9 cellular contexts compared by ENCODE assay signal in genomic region chr22:19886605-19887250, GRCh38. TPM values are rescaled to one million over a fixed set of nuclear protein-coding genes. Genes with fewer than 3 reads are reported as not detected.
DNase-seq lines count a peak whose midpoint lies in the region; ATAC-seq and TF ChIP-seq lines count a peak whose summit lies in the region.
"Had no signal": no experiment of that assay in that cellular context is flagged by ENCODE, and none has a peak within 500 bp of the region (broad histone marks: within the 10 kb centered on the region; RNA-seq: fewer than 3 reads in every experiment).

No MANE protein-coding gene starts in this region.

- H3K9me3 Mint-ChIP-seq in endodermal cell, result no peaks in the 10 kb centered on the region
- peaks cover 1% of the 10 kb centered on the region for H3K9me3 Mint-ChIP-seq in glutamatergic neuron (ENCODE audit: unreplicated experiment)
- H3K9me3 Mint-ChIP-seq: central memory CD8-positive, alpha-beta T cell had no signal

- no peak for ATAC-seq in HG03039 (IDR thresholded peaks at IDR 0.05; ENCODE audit: unreplicated experiment)

- H3K27me3 Mint-ChIP-seq in endodermal cell (ENCODE audit: insufficient read depth), result peaks cover 15% of the 10 kb centered on the region
- H3K27me3 Mint-ChIP-seq in glutamatergic neuron (ENCODE audit: unreplicated experiment), result peaks cover 7% of the 10 kb centered on the region
- H3K27me3 Mint-ChIP-seq: central memory CD8-positive, alpha-beta T cell had no signal

- TF ChIP-seq CTCF in endodermal cell (conservative IDR thresholded peaks at IDR 0.05), result no peak
- no peak for TF ChIP-seq CTCF in glutamatergic neuron (IDR thresholded peaks at IDR 0.05; ENCODE audit: partially characterized antibody, unreplicated experiment)

- H3K4me3 ChIP-seq in endodermal cell (ENCODE audit: low read length), result no peak overlapping the region

- DNase-seq in HS-5 (ENCODE audit: low read depth) (peak; percentile 85), T-helper 1 cell (peak in 3 of 5 donors; percentile 20 to 29 (median 22)), endodermal cell (peak; percentile 39), renal cortical epithelial cell (ENCODE audit: low read depth) (peak; percentile 48), glutamatergic neuron (no peak), NCI-H446 treated with DMSO at 0.1 percent for 48 hours (lab: John Stamatoyannopoulos, UW) (no peak), iPS-NIHi11 (ENCODE audit: low spot score) (no peak)

- no peaks in the 10 kb centered on the region for H3K36me3 ChIP-seq in endodermal cell (ENCODE audit: control insufficient read depth, insufficient read depth, low read length)

- no peak overlapping the region for H3K27ac ChIP-seq in endodermal cell (ENCODE audit: low read depth, low read length)

- H3K9ac ChIP-seq in endodermal cell (ENCODE audit: extremely low read depth, low read length, poor library complexity, severe bottlenecking), result no peak overlapping the region

- 80 to 84% methylated on average over 11 to 12 of the region's 12 CpGs for WGBS in endodermal cell (ENCODE audit: insufficient coverage in 1 of 2, insufficient read length in 1 of 2), 2 experiments

- no peaks in the 10 kb centered on the region for H3K9me3 ChIP-seq in endodermal cell (ENCODE audit: control insufficient read depth, low read length)

- peaks cover 13% of the 10 kb centered on the region for H3K27me3 ChIP-seq in endodermal cell (ENCODE audit: control insufficient read depth, insufficient read depth, low read length, poor library complexity, severe bottlenecking)

- H3K36me3 Mint-ChIP-seq in endodermal cell (ENCODE audit: low read depth) (no peaks in the 10 kb centered on the region), glutamatergic neuron (ENCODE audit: unreplicated experiment) (no peaks in the 10 kb centered on the region)

- H3K4me3 Mint-ChIP-seq in endodermal cell (no peak overlapping the region), glutamatergic neuron (ENCODE audit: unreplicated experiment) (no peak overlapping the region)
- H3K4me3 Mint-ChIP-seq: central memory CD8-positive, alpha-beta T cell had no signal

- peaks cover 13% of the 10 kb centered on the region for H3K4me1 Mint-ChIP-seq in endodermal cell
- H3K4me1 Mint-ChIP-seq in glutamatergic neuron (ENCODE audit: low read depth, unreplicated experiment), result peaks cover 8% of the 10 kb centered on the region

- peaks cover 12% of the 10 kb centered on the region for H3K4me1 ChIP-seq in endodermal cell (ENCODE audit: control insufficient read depth, insufficient read depth, low read length)

- no peak overlapping the region for H3K27ac Mint-ChIP-seq in endodermal cell
- H3K27ac Mint-ChIP-seq in glutamatergic neuron (ENCODE audit: unreplicated experiment), result no peak overlapping the region

RNA-seq across cellular contexts. Expression of gene GNB1L, which starts 32.1 kb away (rescaled TPM):
- 10 to 100 TPM in 1 of 2 donors, 1 to 10 TPM in 1; 9.5 to 12.2 TPM for total RNA-seq in endodermal cell
- polyA plus RNA-seq in endodermal cell (2013, experiment 1 of 2), result 10.1 TPM
- polyA plus RNA-seq in endodermal cell (2013, experiment 2 of 2), result 7.7 TPM
- 4.9 and 7.3 TPM in 2 replicates for total RNA-seq in renal cortical epithelial cell
- 5.0 TPM for total RNA-seq in glutamatergic neuron (ENCODE audit: unreplicated experiment)

RNA-seq across cellular contexts. Expression of gene RTL10, which starts 32.1 kb away (rescaled TPM):
- total RNA-seq in endodermal cell (10 to 100 TPM; 20.6 to 22.2 TPM), renal cortical epithelial cell (6.3 and 16.9 TPM in 2 replicates), glutamatergic neuron (ENCODE audit: unreplicated experiment) (12.1 TPM)
- polyA plus RNA-seq in endodermal cell (2013, experiment 1 of 2), result 12.4 TPM
- 12.1 TPM for polyA plus RNA-seq in endodermal cell (2013, experiment 2 of 2)

RNA-seq across cellular contexts. Expression of gene COMT, which starts 54.8 kb away (rescaled TPM):
- total RNA-seq in endodermal cell, result 10 to 100 TPM; 26.6 to 27.8 TPM
- polyA plus RNA-seq in endodermal cell (2013, experiment 1 of 2), result 84.5 TPM
- polyA plus RNA-seq in endodermal cell (2013, experiment 2 of 2), result 77.3 TPM
- 246 and 480 TPM in 2 replicates for total RNA-seq in renal cortical epithelial cell
- 34.8 TPM for total RNA-seq in glutamatergic neuron (ENCODE audit: unreplicated experiment)

RNA-seq across cellular contexts. Expression of gene TXNRD2, which starts 54.9 kb away (rescaled TPM):
- 10 to 100 TPM in 1 of 2 donors, 1 to 10 TPM in 1; 7.3 to 13.6 TPM for total RNA-seq in endodermal cell
- 11.2 TPM for polyA plus RNA-seq in endodermal cell (2013, experiment 1 of 2)
- 12.2 TPM for polyA plus RNA-seq in endodermal cell (2013, experiment 2 of 2)
- total RNA-seq in renal cortical epithelial cell, result 15.0 and 22.6 TPM in 2 replicates
- total RNA-seq in glutamatergic neuron (ENCODE audit: unreplicated experiment), result 6.4 TPM

Comparison
In these comparisons a context has a peak if more than half of its experiments do, and no peak if none do; other contexts are left out.
1. DNase-seq: peak in HS-5 (single experiment), T-helper 1 cell (3 of 5), endodermal cell (single experiment) and renal cortical epithelial cell (single experiment); none in glutamatergic neuron (single experiment), NCI-H446 treated with DMSO at 0.1 percent for 48 hours (single experiment) and iPS-NIHi11 (single experiment).